In the genomic region with DNA sequence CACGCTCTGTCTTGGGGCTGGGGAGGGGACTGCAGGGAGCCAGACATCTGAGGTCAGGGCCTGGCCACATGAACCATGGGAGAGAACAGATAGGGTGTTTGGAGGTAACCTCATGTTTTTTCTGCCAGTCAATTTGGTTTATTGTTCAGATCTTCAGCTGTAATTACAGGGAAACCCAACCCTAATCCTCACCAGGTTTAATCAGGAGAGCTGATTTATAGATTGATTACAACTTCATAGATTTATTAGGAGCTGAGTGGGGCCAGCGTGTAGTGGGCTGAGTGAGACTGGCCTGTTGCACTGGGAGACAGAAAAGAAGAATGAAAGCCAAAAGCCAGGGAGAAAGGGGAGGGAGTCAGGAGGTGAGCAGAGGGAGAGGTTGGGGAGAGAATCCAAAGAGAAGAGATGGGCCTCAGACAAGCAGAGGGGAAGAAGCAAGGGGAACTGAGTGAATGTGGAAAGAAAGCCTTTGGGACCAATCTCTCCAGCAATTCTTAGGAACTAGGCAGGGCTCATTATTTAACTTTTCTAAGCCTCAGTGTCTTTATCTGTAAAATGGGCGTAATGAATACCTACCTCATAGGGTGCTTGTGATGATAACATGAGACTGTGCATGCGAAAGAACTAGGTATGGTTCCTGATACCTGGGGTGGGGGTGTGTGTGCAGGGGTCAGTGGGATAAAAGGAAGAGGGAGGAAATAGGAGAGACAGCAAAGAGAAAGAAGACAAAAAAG, we compare ENCODE assay signal across 29 cellular contexts. TPM values are rescaled to one million over a fixed set of nuclear protein-coding genes. Genes with fewer than 3 reads are reported as not detected.
"Had no signal": no experiment of that assay in that cellular context is flagged by ENCODE, and none has a peak within 500 bp of the region (broad histone marks: within the 10 kb centered on the region; RNA-seq: fewer than 3 reads in every experiment).

No MANE protein-coding gene starts in this region.

- H3K36me3 Mint-ChIP-seq: immature natural killer cell; naive B cell; natural killer cell; neural progenitor cell; stimulated activated memory B cell treated with anti-CD40 and anti-IgM and Interleukin-4, amounts not matched to agents 10 μg/mL and 1 μg/mL and 100 μg/mL, for 72 hours had no signal

- H3K9ac ChIP-seq: neural progenitor cell had no signal

- H3K9me3 Mint-ChIP-seq: naive B cell; natural killer cell; nephron progenitor cell; neural progenitor cell; stimulated activated memory B cell treated with anti-CD40 and anti-IgM and Interleukin-4, amounts not matched to agents 10 μg/mL and 1 μg/mL and 100 μg/mL, for 72 hours; stimulated activated naive CD8-positive, alpha-beta T cell treated with anti-CD3 and anti-CD28 coated beads, Interleukin-15, amount 100 ng/mL, for 72 hours had no signal

- H3K4me3 Mint-ChIP-seq: immature natural killer cell; naive B cell; natural killer cell; nephron progenitor cell; neural progenitor cell; stimulated activated memory B cell treated with anti-CD40 and anti-IgM and Interleukin-4, amounts not matched to agents 10 μg/mL and 1 μg/mL and 100 μg/mL, for 72 hours; stimulated activated naive CD8-positive, alpha-beta T cell treated with anti-CD3 and anti-CD28 coated beads, Interleukin-15, amount 100 ng/mL, for 72 hours had no signal

- H3K27me3 ChIP-seq: left lung, neural progenitor cell, ovary, right atrium auricular region, right lobe of liver, tibial nerve, upper lobe of left lung, vagina had no signal

- H2AFZ ChIP-seq: neural progenitor cell had no signal

- H3K4me2 ChIP-seq: smooth muscle cell had no signal

- H3K4me3 ChIP-seq: left lung, lower lobe of right lung, neural progenitor cell, ovary, right atrium auricular region, right lobe of liver, smooth muscle cell, tibial nerve, upper lobe of left lung, vagina had no signal

- ATAC-seq: left colon; left lung; lower lobe of right lung; natural killer cell; right lobe of liver; stimulated activated memory B cell treated with anti-CD40 and anti-IgM and Interleukin-4, amounts not matched to agents 10 μg/mL and 1 μg/mL and 100 μg/mL, for 72 hours; stimulated activated naive CD8-positive, alpha-beta T cell treated with anti-CD3 and anti-CD28 coated beads, Interleukin-15, amount 100 ng/mL, for 72 hours had no signal

- DNase-seq: immature natural killer cell; kidney; left colon; left lung; lower lobe of right lung; mammary epithelial cell; mesenchymal stem cell; naive B cell; natural killer cell; nephron progenitor cell; ovary; right lobe of liver; stimulated activated CD4-positive, alpha-beta T cell treated with anti-CD3 and anti-CD28 coated beads, Interleukin-1b, Interleukin-23, amount 100 ng/mL, for 48 hours; stimulated activated CD4-positive, alpha-beta T cell treated with anti-CD3 and anti-CD28 coated beads, Interleukin-2, amount 100 ng/mL, for 48 hours; stimulated activated CD4-positive, alpha-beta T cell treated with anti-CD3 and anti-CD28 coated beads, Interleukin-4, amount 100 ng/mL, for 4 hours; stimulated activated CD8-positive, alpha-beta memory T cell treated with anti-CD3 and anti-CD28 coated beads, Interleukin-4, amount 100 ng/mL, for 48 hours; stimulated activated naive CD4-positive, alpha-beta T cell treated with Interleukin-2 at 50 U/mL for 16 hours; stimulated activated naive CD8-positive, alpha-beta T cell treated with anti-CD3 and anti-CD28 coated beads, Interleukin-15, amount 100 ng/mL, for 72 hours; substantia nigra; upper lobe of left lung had no signal

- H3K36me3 ChIP-seq: left lung, lower lobe of right lung, neural progenitor cell, ovary, right atrium auricular region, right lobe of liver, tibial nerve, upper lobe of left lung, vagina had no signal

- H3K9me3 ChIP-seq: left lung, lower lobe of right lung, ovary, right atrium auricular region, right lobe of liver, upper lobe of left lung, vagina had no signal

- H3K27ac ChIP-seq: left lung, lower lobe of right lung, neural progenitor cell, ovary, right atrium auricular region, right lobe of liver, tibial nerve, upper lobe of left lung, vagina had no signal

- H3K4me1 Mint-ChIP-seq: naive B cell; neural progenitor cell; stimulated activated memory B cell treated with anti-CD40 and anti-IgM and Interleukin-4, amounts not matched to agents 10 μg/mL and 1 μg/mL and 100 μg/mL, for 72 hours; stimulated activated naive CD8-positive, alpha-beta T cell treated with anti-CD3 and anti-CD28 coated beads, Interleukin-15, amount 100 ng/mL, for 72 hours had no signal

- H3K27ac Mint-ChIP-seq: immature natural killer cell; natural killer cell; nephron progenitor cell; neural progenitor cell; progenitor cell of endocrine pancreas; stimulated activated memory B cell treated with anti-CD40 and anti-IgM and Interleukin-4, amounts not matched to agents 10 μg/mL and 1 μg/mL and 100 μg/mL, for 72 hours had no signal

- H3K4me1 ChIP-seq: left lung, lower lobe of right lung, right lobe of liver, tibial nerve, upper lobe of left lung, vagina had no signal

- FAIRE-seq: islet of Langerhans, kidney had no signal

RNA-seq across cellular contexts. Expression of a gene that starts 17.0 kb away (rescaled TPM):
- total RNA-seq: natural killer cell, pulmonary artery endothelial cell had no signal
- polyA plus RNA-seq: immature natural killer cell, mammary epithelial cell, smooth muscle cell had no signal
